1 cellular context compared by ENCODE assay signal in the genomic region with DNA sequence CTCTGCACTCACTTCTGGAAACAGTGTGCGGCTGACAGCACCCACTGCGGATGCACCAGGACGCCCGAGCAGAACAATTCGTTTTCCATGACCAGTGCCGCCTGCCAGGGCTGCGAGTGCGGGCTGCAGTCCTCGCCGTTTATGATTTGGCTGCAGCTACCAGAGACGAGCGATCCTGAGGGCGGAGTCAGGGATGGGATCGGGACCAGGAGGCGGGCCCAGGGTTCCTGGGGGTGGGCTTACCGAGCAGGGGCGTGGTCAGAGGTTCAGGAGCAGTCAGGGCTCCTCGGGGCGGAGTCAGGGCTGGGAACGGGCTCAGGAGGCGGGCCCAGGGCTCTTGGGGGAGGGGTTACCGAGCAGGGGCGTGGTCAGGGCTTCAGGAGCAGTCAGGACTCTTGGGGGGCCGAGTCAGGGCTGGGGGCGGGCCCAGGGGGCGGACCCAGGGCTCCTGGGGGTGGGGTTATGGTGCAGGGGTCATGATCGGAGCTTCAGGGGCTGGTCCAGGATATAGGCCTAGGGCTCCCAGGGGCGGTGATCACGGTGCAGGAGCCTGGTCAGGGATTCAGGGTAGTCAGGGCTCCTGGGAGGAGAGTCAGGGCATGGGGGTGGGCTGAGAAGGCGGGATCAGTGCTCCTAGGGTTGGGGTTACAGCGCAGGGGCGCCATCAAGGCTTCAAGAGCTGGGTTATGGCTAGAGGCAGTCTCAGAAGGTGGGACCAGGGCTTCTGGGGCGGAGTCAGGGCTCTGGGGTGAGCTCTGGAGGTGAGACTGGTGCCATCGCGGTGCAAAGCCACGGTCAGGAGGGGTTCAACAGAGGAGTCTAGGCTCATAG.
TF ChIP-seq lines count a peak whose summit lies in the region.

No MANE protein-coding gene starts in this region.

TF ChIP-seq in GM23338, 12 proteins besides CTCF, POLR2A, EP300 and RAD21:
- TF ChIP-seq, protein P1, sequence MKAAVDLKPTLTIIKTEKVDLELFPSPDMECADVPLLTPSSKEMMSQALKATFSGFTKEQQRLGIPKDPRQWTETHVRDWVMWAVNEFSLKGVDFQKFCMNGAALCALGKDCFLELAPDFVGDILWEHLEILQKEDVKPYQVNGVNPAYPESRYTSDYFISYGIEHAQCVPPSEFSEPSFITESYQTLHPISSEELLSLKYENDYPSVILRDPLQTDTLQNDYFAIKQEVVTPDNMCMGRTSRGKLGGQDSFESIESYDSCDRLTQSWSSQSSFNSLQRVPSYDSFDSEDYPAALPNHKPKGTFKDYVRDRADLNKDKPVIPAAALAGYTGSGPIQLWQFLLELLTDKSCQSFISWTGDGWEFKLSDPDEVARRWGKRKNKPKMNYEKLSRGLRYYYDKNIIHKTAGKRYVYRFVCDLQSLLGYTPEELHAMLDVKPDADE (IDR thresholded peaks at IDR 0.05), result no peak
- TF ChIP-seq, protein P2, sequence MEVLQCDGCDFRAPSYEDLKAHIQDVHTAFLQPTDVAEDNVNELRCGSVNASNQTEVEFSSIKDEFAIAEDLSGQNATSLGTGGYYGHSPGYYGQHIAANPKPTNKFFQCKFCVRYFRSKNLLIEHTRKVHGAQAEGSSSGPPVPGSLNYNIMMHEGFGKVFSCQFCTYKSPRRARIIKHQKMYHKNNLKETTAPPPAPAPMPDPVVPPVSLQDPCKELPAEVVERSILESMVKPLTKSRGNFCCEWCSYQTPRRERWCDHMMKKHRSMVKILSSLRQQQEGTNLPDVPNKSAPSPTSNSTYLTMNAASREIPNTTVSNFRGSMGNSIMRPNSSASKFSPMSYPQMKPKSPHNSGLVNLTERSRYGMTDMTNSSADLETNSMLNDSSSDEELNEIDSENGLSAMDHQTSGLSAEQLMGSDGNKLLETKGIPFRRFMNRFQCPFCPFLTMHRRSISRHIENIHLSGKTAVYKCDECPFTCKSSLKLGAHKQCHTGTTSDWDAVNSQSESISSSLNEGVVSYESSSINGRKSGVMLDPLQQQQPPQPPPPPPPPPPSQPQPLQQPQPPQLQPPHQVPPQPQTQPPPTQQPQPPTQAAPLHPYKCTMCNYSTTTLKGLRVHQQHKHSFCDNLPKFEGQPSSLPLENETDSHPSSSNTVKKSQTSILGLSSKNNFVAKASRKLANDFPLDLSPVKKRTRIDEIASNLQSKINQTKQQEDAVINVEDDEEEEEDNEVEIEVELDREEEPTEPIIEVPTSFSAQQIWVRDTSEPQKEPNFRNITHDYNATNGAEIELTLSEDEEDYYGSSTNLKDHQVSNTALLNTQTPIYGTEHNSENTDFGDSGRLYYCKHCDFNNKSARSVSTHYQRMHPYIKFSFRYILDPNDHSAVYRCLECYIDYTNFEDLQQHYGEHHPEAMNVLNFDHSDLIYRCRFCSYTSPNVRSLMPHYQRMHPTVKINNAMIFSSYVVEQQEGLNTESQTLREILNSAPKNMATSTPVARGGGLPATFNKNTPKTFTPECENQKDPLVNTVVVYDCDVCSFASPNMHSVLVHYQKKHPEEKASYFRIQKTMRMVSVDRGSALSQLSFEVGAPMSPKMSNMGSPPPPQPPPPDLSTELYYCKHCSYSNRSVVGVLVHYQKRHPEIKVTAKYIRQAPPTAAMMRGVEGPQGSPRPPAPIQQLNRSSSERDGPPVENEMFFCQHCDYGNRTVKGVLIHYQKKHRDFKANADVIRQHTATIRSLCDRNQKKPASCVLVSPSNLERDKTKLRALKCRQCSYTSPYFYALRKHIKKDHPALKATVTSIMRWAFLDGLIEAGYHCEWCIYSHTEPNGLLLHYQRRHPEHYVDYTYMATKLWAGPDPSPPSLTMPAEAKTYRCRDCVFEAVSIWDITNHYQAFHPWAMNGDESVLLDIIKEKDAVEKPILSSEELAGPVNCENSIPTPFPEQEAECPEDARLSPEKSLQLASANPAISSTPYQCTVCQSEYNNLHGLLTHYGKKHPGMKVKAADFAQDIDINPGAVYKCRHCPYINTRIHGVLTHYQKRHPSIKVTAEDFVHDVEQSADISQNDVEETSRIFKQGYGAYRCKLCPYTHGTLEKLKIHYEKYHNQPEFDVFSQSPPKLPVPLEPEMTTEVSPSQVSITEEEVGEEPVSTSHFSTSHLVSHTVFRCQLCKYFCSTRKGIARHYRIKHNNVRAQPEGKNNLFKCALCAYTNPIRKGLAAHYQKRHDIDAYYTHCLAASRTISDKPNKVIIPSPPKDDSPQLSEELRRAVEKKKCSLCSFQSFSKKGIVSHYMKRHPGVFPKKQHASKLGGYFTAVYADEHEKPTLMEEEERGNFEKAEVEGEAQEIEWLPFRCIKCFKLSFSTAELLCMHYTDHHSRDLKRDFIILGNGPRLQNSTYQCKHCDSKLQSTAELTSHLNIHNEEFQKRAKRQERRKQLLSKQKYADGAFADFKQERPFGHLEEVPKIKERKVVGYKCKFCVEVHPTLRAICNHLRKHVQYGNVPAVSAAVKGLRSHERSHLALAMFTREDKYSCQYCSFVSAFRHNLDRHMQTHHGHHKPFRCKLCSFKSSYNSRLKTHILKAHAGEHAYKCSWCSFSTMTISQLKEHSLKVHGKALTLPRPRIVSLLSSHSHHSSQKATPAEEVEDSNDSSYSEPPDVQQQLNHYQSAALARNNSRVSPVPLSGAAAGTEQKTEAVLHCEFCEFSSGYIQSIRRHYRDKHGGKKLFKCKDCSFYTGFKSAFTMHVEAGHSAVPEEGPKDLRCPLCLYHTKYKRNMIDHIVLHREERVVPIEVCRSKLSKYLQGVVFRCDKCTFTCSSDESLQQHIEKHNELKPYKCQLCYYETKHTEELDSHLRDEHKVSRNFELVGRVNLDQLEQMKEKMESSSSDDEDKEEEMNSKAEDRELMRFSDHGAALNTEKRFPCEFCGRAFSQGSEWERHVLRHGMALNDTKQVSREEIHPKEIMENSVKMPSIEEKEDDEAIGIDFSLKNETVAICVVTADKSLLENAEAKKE (CRISPR knock-in tag; IDR thresholded peaks at IDR 0.05), result no peak
- TF ChIP-seq JUNB (IDR thresholded peaks at IDR 0.05; ENCODE audit: unreplicated experiment), result no peak
- TF ChIP-seq POLR2AphosphoS5 (IDR thresholded peaks at IDR 0.05; ENCODE audit: low read depth), result peak; percentile 39
- TF ChIP-seq EZH2phosphoT487 (IDR thresholded peaks at IDR 0.05; ENCODE audit: unreplicated experiment), result no peak
- TF ChIP-seq, protein P3, sequence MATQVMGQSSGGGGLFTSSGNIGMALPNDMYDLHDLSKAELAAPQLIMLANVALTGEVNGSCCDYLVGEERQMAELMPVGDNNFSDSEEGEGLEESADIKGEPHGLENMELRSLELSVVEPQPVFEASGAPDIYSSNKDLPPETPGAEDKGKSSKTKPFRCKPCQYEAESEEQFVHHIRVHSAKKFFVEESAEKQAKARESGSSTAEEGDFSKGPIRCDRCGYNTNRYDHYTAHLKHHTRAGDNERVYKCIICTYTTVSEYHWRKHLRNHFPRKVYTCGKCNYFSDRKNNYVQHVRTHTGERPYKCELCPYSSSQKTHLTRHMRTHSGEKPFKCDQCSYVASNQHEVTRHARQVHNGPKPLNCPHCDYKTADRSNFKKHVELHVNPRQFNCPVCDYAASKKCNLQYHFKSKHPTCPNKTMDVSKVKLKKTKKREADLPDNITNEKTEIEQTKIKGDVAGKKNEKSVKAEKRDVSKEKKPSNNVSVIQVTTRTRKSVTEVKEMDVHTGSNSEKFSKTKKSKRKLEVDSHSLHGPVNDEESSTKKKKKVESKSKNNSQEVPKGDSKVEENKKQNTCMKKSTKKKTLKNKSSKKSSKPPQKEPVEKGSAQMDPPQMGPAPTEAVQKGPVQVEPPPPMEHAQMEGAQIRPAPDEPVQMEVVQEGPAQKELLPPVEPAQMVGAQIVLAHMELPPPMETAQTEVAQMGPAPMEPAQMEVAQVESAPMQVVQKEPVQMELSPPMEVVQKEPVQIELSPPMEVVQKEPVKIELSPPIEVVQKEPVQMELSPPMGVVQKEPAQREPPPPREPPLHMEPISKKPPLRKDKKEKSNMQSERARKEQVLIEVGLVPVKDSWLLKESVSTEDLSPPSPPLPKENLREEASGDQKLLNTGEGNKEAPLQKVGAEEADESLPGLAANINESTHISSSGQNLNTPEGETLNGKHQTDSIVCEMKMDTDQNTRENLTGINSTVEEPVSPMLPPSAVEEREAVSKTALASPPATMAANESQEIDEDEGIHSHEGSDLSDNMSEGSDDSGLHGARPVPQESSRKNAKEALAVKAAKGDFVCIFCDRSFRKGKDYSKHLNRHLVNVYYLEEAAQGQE (IDR thresholded peaks at IDR 0.05; ENCODE audit: unreplicated experiment), result no peak
